9 cellular contexts compared by ENCODE assay signal in genomic region chr20:37385176-37385575, GRCh38. TPM values are rescaled to one million over a fixed set of nuclear protein-coding genes. Genes with fewer than 3 reads are reported as not detected.
DNase-seq lines count a peak whose midpoint lies in the region; ATAC-seq and TF ChIP-seq lines count a peak whose summit lies in the region.
"Had no signal": no experiment of that assay in that cellular context is flagged by ENCODE, and none has a peak within 500 bp of the region (broad histone marks: within the 10 kb centered on the region; RNA-seq: fewer than 3 reads in every experiment).

No MANE protein-coding gene starts in this region.

- peaks cover 3% of the 10 kb centered on the region for H3K36me3 Mint-ChIP-seq in activated T-helper 1 cell treated with anti-CD3 and anti-CD28 coated beads, Interleukin-12 subunit alpha, Interleukin-12 subunit beta, Interleukin-2, Interleukin-4 antibody, amounts not matched to agents 30 ng/mL and 10 ng/mL and 1 ng/mL, durations not matched to agents 14 hours and 24 hours and 36 hours (ENCODE audit: low read depth)
- H3K36me3 Mint-ChIP-seq in naive B cell = no peaks in the 10 kb centered on the region

- peaks cover 16 to 50% (median 36%) of the 10 kb centered on the region in 10 experiments for H3K4me1 ChIP-seq in BLaER1 treated with 17β-estradiol and CSF1 and Interleukin-3, amounts not matched to agents 10 nM and 100 nM
- H3K4me1 ChIP-seq in foreskin keratinocyte = no peaks in the 10 kb centered on the region

- 0 out of 22 replicates have a peak, but pooled peaks cover 0 to 4% (median 0%) of the 10 kb centered on the region in 11 experiments for H3K27me3 ChIP-seq in BLaER1 treated with 17β-estradiol and CSF1 and Interleukin-3, amounts not matched to agents 10 nM and 100 nM
- no peaks in the 10 kb centered on the region for H3K27me3 ChIP-seq in GM06990 (replicated peaks; ENCODE audit: control insufficient read depth, insufficient read depth, low read length)
- no peaks in the 10 kb centered on the region for H3K27me3 ChIP-seq in foreskin keratinocyte

- TF ChIP-seq CTCF in GM06990 (IDR thresholded peaks at IDR 0.05; ENCODE audit: insufficient read depth, low read length, poor library complexity, severe bottlenecking) (no peak), foreskin keratinocyte (conservative IDR thresholded peaks at IDR 0.05) (no peak)

- DNase-seq in GM06990 (ENCODE audit: extremely low read depth, insufficient read length) (no peak), naive B cell (no peak), NCI-H128 (lab: John Stamatoyannopoulos, UW; ENCODE audit: unreplicated experiment) (no peak), foreskin keratinocyte (no peak)
- DNase-seq in activated T-helper 1 cell treated with anti-CD3 and anti-CD28 coated beads, Interleukin-12 subunit alpha, Interleukin-12 subunit beta, Interleukin-2, Interleukin-4 antibody, amounts not matched to agents 30 ng/mL and 10 ng/mL and 1 ng/mL, durations not matched to agents 14 hours and 24 hours and 36 hours (ENCODE audit: low spot score) = no peak
- DNase-seq: NCI-H1092 had no signal

- peaks cover 6% of the 10 kb centered on the region for H3K4me1 Mint-ChIP-seq in activated T-helper 1 cell treated with anti-CD3 and anti-CD28 coated beads, Interleukin-12 subunit alpha, Interleukin-12 subunit beta, Interleukin-2, Interleukin-4 antibody, amounts not matched to agents 30 ng/mL and 10 ng/mL and 1 ng/mL, durations not matched to agents 14 hours and 24 hours and 36 hours (ENCODE audit: low read depth)
- H3K4me1 Mint-ChIP-seq in naive B cell = peaks cover 6 to 28% (median 23%) of the 10 kb centered on the region in 3 donors

- peak overlapping the region; percentile 84 for H3K4me3 Mint-ChIP-seq in activated T-helper 1 cell treated with anti-CD3 and anti-CD28 coated beads, Interleukin-12 subunit alpha, Interleukin-12 subunit beta, Interleukin-2, Interleukin-4 antibody, amounts not matched to agents 30 ng/mL and 10 ng/mL and 1 ng/mL, durations not matched to agents 14 hours and 24 hours and 36 hours
- H3K4me3 Mint-ChIP-seq in naive B cell = peak overlapping the region; percentile 86 to 93 (median 88)

- peaks cover 38 to 82% (median 46%) of the 10 kb centered on the region in 11 experiments; a peak in 21 of 22 replicates for H3K36me3 ChIP-seq in BLaER1 treated with 17β-estradiol and CSF1 and Interleukin-3, amounts not matched to agents 10 nM and 100 nM
- H3K36me3 ChIP-seq in GM06990 (ENCODE audit: control insufficient read depth, insufficient read depth, low read length) = peaks cover 40% of the 10 kb centered on the region

- intact Hi-C loops in activated T-helper 1 cell treated with anti-CD3 and anti-CD28 coated beads, Interleukin-12 subunit alpha, Interleukin-12 subunit beta, Interleukin-2, Interleukin-4 antibody, amounts not matched to agents 30 ng/mL and 10 ng/mL and 1 ng/mL, durations not matched to agents 14 hours and 24 hours and 36 hours (cut with micrococcal nuclease) = loop anchor here (2.0 kb wide), 1 partner anchor 142 kb away; the partner anchor contains the start of gene BLCAP

- peak overlapping the region in 5 of 11 experiments; percentile 82 to 95 (median 89); a peak in 6 of 22 replicates for H3K4me2 ChIP-seq in BLaER1 treated with 17β-estradiol and CSF1 and Interleukin-3, amounts not matched to agents 10 nM and 100 nM

- H4K20me1 ChIP-seq in BLaER1 treated with 17β-estradiol and CSF1 and Interleukin-3, amounts not matched to agents 10 nM and 100 nM = peaks cover 0 to 62% (median 14%) of the 10 kb centered on the region in 11 experiments; a peak in 12 of 22 replicates

- no peak overlapping the region for H3K27ac Mint-ChIP-seq in activated T-helper 1 cell treated with anti-CD3 and anti-CD28 coated beads, Interleukin-12 subunit alpha, Interleukin-12 subunit beta, Interleukin-2, Interleukin-4 antibody, amounts not matched to agents 30 ng/mL and 10 ng/mL and 1 ng/mL, durations not matched to agents 14 hours and 24 hours and 36 hours
- H3K27ac Mint-ChIP-seq in naive B cell = peak overlapping the region in 3 of 6 donors; percentile 17 to 93 (median 53)

- H3K27ac ChIP-seq in BLaER1 treated with 17β-estradiol and CSF1 and Interleukin-3, amounts not matched to agents 10 nM and 100 nM = peak overlapping the region in 4 of 11 experiments; percentile 60 to 70 (median 64); a peak in 3 of 22 replicates
- H3K27ac ChIP-seq in foreskin keratinocyte = no peak overlapping the region

- no peak for ATAC-seq in naive B cell (ENCODE audit: low read depth in 2 of 2)
- ATAC-seq in HG03442 (IDR thresholded peaks at IDR 0.05; ENCODE audit: unreplicated experiment) = no peak
- no peak for ATAC-seq in GM19395 (IDR thresholded peaks at IDR 0.05; ENCODE audit: unreplicated experiment)
- ATAC-seq in foreskin keratinocyte = no peak

- no peaks in the 10 kb centered on the region for H3K9me3 ChIP-seq in BLaER1 treated with 17β-estradiol and CSF1 and Interleukin-3, amounts not matched to agents 10 nM and 100 nM (replicated peaks in 1 of 11)

- peaks cover 9% of the 10 kb centered on the region for H3K27me3 Mint-ChIP-seq in activated T-helper 1 cell treated with anti-CD3 and anti-CD28 coated beads, Interleukin-12 subunit alpha, Interleukin-12 subunit beta, Interleukin-2, Interleukin-4 antibody, amounts not matched to agents 30 ng/mL and 10 ng/mL and 1 ng/mL, durations not matched to agents 14 hours and 24 hours and 36 hours (ENCODE audit: insufficient read depth)
- no peaks in the 10 kb centered on the region for H3K27me3 Mint-ChIP-seq in naive B cell

- no peak overlapping the region for H3K4me3 ChIP-seq in BLaER1 treated with 17β-estradiol and CSF1 and Interleukin-3, amounts not matched to agents 10 nM and 100 nM
- peak overlapping the region; percentile 14; the same call in 1 of the 2 replicates for H3K4me3 ChIP-seq in GM06990 (replicated peaks; ENCODE audit: low read depth, low read length)

- no peaks in the 10 kb centered on the region for H3K9me3 Mint-ChIP-seq in activated T-helper 1 cell treated with anti-CD3 and anti-CD28 coated beads, Interleukin-12 subunit alpha, Interleukin-12 subunit beta, Interleukin-2, Interleukin-4 antibody, amounts not matched to agents 30 ng/mL and 10 ng/mL and 1 ng/mL, durations not matched to agents 14 hours and 24 hours and 36 hours
- H3K9me3 Mint-ChIP-seq in naive B cell = no peaks in the 10 kb centered on the region

- peak overlapping the region in 6 of 11 experiments; percentile 46 to 64 (median 58); a peak in 6 of 22 replicates for H3K9ac ChIP-seq in BLaER1 treated with 17β-estradiol and CSF1 and Interleukin-3, amounts not matched to agents 10 nM and 100 nM

RNA-seq across cellular contexts. Expression of gene SRC, which starts 39.2 kb away (rescaled TPM):
- 6.2 and 6.4 TPM in 2 replicates for total RNA-seq in activated T-helper 1 cell treated with anti-CD3 and anti-CD28 coated beads, Interleukin-12 subunit alpha, Interleukin-12 subunit beta, Interleukin-2, Interleukin-4 antibody, amounts not matched to agents 30 ng/mL and 10 ng/mL and 1 ng/mL, durations not matched to agents 14 hours and 24 hours and 36 hours
- 1 to 10 TPM in 5 of 6 donors, not detected in 1; 1.2 to 2.3 (median 1.7) TPM for polyA plus RNA-seq in naive B cell (ENCODE audit: low read depth in 6 of 6)
- total RNA-seq in foreskin keratinocyte = 29.8 and 36.6 TPM in 2 replicates
- 22.2 and 26.2 TPM in 2 replicates for polyA plus RNA-seq in foreskin keratinocyte
